ENCODE assay signal across 10 cellular contexts in genomic region chr7:39855325-39855674, GRCh38.
A peak's percentile ranks its signal among the peaks of the same experiment; 100 is the strongest.
DNase-seq lines count a peak whose midpoint lies in the region; ATAC-seq, FAIRE-seq and TF ChIP-seq lines count a peak whose summit lies in the region.
"Had no signal": no experiment of that assay in that cellular context is flagged by ENCODE, and none has a peak within 500 bp of the region (broad histone marks: within the 10 kb centered on the region; RNA-seq: fewer than 3 reads in every experiment).

No MANE protein-coding gene starts in this region.

- FAIRE-seq in GM19239 (lab: Jason Lieb, UNC): no peak
- FAIRE-seq: D721Med, endometrium had no signal

- no peak for DNase-seq in right cardiac atrium
- DNase-seq in left cardiac atrium: no peak
- no peak for DNase-seq in vagina (ENCODE audit: extremely low spot score in 2 of 2)
- no peak for DNase-seq in stimulated activated CD4-positive, alpha-beta T cell treated with anti-CD3 and anti-CD28 coated beads, Interleukin-4, amount 100 ng/mL, for 1 hour
- DNase-seq in GM19239 (ENCODE audit: insufficient read length, low spot score): no peak
- no peak for DNase-seq in GM13976 (ENCODE audit: low spot score)

- H3K4me3 ChIP-seq in right cardiac atrium (ENCODE audit: low read length) (peak overlapping the region; percentile 39), mononuclear cell (ENCODE audit: low read length) (peak overlapping the region; percentile 10), vagina (peak overlapping the region; percentile 18 to 38)

- 48% methylated on average over 1 of the region's 1 CpG for WGBS in right cardiac atrium

- peaks cover 19% of the 10 kb centered on the region for H3K27me3 Mint-ChIP-seq in activated naive CD8-positive, alpha-beta T cell

- H3K27me3 ChIP-seq in right cardiac atrium (ENCODE audit: control insufficient read depth, insufficient read depth): no peaks in the 10 kb centered on the region
- peaks cover 8% of the 10 kb centered on the region for H3K27me3 ChIP-seq in mononuclear cell (ENCODE audit: insufficient read depth, low read length)
- no peaks in the 10 kb centered on the region for H3K27me3 ChIP-seq in vagina

- H3K4me1 ChIP-seq in right cardiac atrium (ENCODE audit: control insufficient read depth, insufficient read depth, low read length) (no peaks in the 10 kb centered on the region), mononuclear cell (ENCODE audit: insufficient read depth, low read length) (no peaks in the 10 kb centered on the region), vagina (no peaks in the 10 kb centered on the region)

- H3K9me3 Mint-ChIP-seq in activated naive CD8-positive, alpha-beta T cell (ENCODE audit: low read depth): no peaks in the 10 kb centered on the region

- H3K4me3 Mint-ChIP-seq in activated naive CD8-positive, alpha-beta T cell: peak overlapping the region; percentile 84

- H3K4me1 Mint-ChIP-seq in activated naive CD8-positive, alpha-beta T cell (ENCODE audit: low read depth): peaks cover 10% of the 10 kb centered on the region

- no peak overlapping the region for H3K27ac Mint-ChIP-seq in activated naive CD8-positive, alpha-beta T cell

- intact Hi-C loops in right cardiac atrium (cut with DNase I): no loop called here
- intact Hi-C loops in left cardiac atrium (cut with DNase I): no loop called here
- intact Hi-C loops in vagina (cut with DNase I): no loop called here

- in situ Hi-C loops in GM13976 (cut with MboI; ENCODE audit: low sequenced_read_pairs, unreplicated experiment): no loop called here

- H3K9me3 ChIP-seq in right cardiac atrium (ENCODE audit: control insufficient read depth, low read length): no peaks in the 10 kb centered on the region
- H3K9me3 ChIP-seq in mononuclear cell (ENCODE audit: low read depth, low read length): no peaks in the 10 kb centered on the region
- H3K9me3 ChIP-seq in vagina: no peaks in the 10 kb centered on the region

- H3K36me3 ChIP-seq in vagina: no peaks in the 10 kb centered on the region

- H3K36me3 Mint-ChIP-seq in activated naive CD8-positive, alpha-beta T cell: no peaks in the 10 kb centered on the region

- H3K27ac ChIP-seq in right cardiac atrium (ENCODE audit: low read length) (no peak overlapping the region), vagina (no peak overlapping the region)

- no peak for ATAC-seq in right cardiac atrium
- ATAC-seq in left cardiac atrium: no peak

- TF ChIP-seq POLR2A in vagina (IDR thresholded peaks at IDR 0.05): no peak

- no peak for TF ChIP-seq CTCF in vagina (IDR thresholded peaks at IDR 0.05)
- TF ChIP-seq CTCF in GM13976 (IDR thresholded peaks at IDR 0.05; ENCODE audit: borderline replicate concordance, control extremely low read depth, extremely low read depth, insufficient read depth, missing control alignments): no peak
